1 cellular context compared by ENCODE assay signal in genomic region chr14:22589096-22589839, GRCh38.
TF ChIP-seq lines count a peak whose summit lies in the region.

Gene DAD1 (minus strand): TSS chr14:22589224. CDS start chr14:22589157, 67 bp downstream.

TF ChIP-seq in K562, 482 proteins besides CTCF, POLR2A, EP300 and RAD21 (continued from another document and continues in another):
- TF ChIP-seq CHD7 (IDR thresholded peaks at IDR 0.05; ENCODE audit: low read depth, low read length) (no peak), ETV5 (CRISPR knock-in tag; IDR thresholded peaks at IDR 0.05; ENCODE audit: low read depth) (peak; percentile 15; the same call in 1 of the 2 replicates), ZNF766 (CRISPR knock-in tag; conservative IDR thresholded peaks at IDR 0.05) (no peak), HDAC1 (IDR thresholded peaks at IDR 0.05) (peak in 1 of 2 experiments; percentile 61; a peak in 2 of 4 replicates), ILF3 (IDR thresholded peaks at IDR 0.05; ENCODE audit: borderline replicate concordance) (no peak), ZNF445 (CRISPR knock-in tag; IDR thresholded peaks at IDR 0.05; ENCODE audit: low read depth) (no peak), ZNF280B (CRISPR knock-in tag; IDR thresholded peaks at IDR 0.05) (no peak), ZNF764 (CRISPR knock-in tag; IDR thresholded peaks at IDR 0.05; ENCODE audit: low read depth) (no peak), SAP30 (IDR thresholded peaks at IDR 0.05; ENCODE audit: borderline replicate concordance, insufficient read depth, low read depth, low read length, poor library complexity, severe bottlenecking) (no peak), NCOA4 (IDR thresholded peaks at IDR 0.05; ENCODE audit: partially characterized antibody) (no peak), TRIM25 (IDR thresholded peaks at IDR 0.05; ENCODE audit: borderline replicate concordance) (no peak), PATZ1 (CRISPR knock-in tag; IDR thresholded peaks at IDR 0.05; ENCODE audit: borderline replicate concordance) (no peak), GMEB1 (CRISPR knock-in tag; IDR thresholded peaks at IDR 0.05) (no peak), CBX3 (IDR thresholded peaks at IDR 0.05; ENCODE audit: borderline replicate concordance in 1 of 2, low read length in 2 of 2) (no peak), ZNF431 (CRISPR knock-in tag; IDR thresholded peaks at IDR 0.05) (no peak), HMG20A (CRISPR knock-in tag; conservative IDR thresholded peaks at IDR 0.05) (no peak), ZNF263 (CRISPR knock-in tag; IDR thresholded peaks at IDR 0.05; ENCODE audit: borderline replicate concordance) (no peak), C11orf30 (IDR thresholded peaks at IDR 0.05; ENCODE audit: low read depth) (no peak; the same call in 1 of the 2 replicates), CREB3L1 (IDR thresholded peaks at IDR 0.05; ENCODE audit: borderline replicate concordance, low read depth) (peak; percentile 88), FOXP4 (CRISPR knock-in tag; IDR thresholded peaks at IDR 0.05; ENCODE audit: borderline replicate concordance) (no peak), NCOA6 (IDR thresholded peaks at IDR 0.05) (no peak), POLR3G (IDR thresholded peaks at IDR 0.05; ENCODE audit: extremely low read depth, insufficient read length, insufficient replicate concordance) (no peak), EZH2 (IDR thresholded peaks at IDR 0.05; ENCODE audit: borderline replicate concordance, low read depth, low read length) (no peak), HBP1 (CRISPR knock-in tag; IDR thresholded peaks at IDR 0.05) (no peak), PHF21A (IDR thresholded peaks at IDR 0.05; ENCODE audit: borderline replicate concordance, low read depth) (no peak), ZNF395 (CRISPR knock-in tag; IDR thresholded peaks at IDR 0.05) (no peak)
